11 cellular contexts compared by ENCODE assay signal in genomic region chr3:48926425-48927392, GRCh38. TPM values are rescaled to one million over a fixed set of nuclear protein-coding genes. Genes with fewer than 3 reads are reported as not detected.
DNase-seq lines count a peak whose midpoint lies in the region; ATAC-seq and TF ChIP-seq lines count a peak whose summit lies in the region.
"Had no signal": no experiment of that assay in that cellular context is flagged by ENCODE, and none has a peak within 500 bp of the region (broad histone marks: within the 10 kb centered on the region; RNA-seq: fewer than 3 reads in every experiment).

No MANE protein-coding gene starts in this region.

- peaks cover 98% of the 10 kb centered on the region for H3K36me3 Mint-ChIP-seq in activated T-helper 17 cell treated with anti-CD3 and anti-CD28 coated beads, Interleukin-2, amount 50 U/mL, for 72 hours (ENCODE audit: low read depth)

- H3K4me1 Mint-ChIP-seq in activated T-helper 17 cell treated with anti-CD3 and anti-CD28 coated beads, Interleukin-2, amount 50 U/mL, for 72 hours: peaks cover 36% of the 10 kb centered on the region

- ATAC-seq in activated T-helper 17 cell treated with anti-CD3 and anti-CD28 coated beads, Interleukin-2, amount 50 U/mL, for 72 hours (replicated peaks): peak; percentile 38
- no peak for ATAC-seq in GM18505 (IDR thresholded peaks at IDR 0.05; ENCODE audit: unreplicated experiment)
- ATAC-seq: Panc1 had no signal

- no peaks in the 10 kb centered on the region for H3K9me3 Mint-ChIP-seq in activated T-helper 17 cell treated with anti-CD3 and anti-CD28 coated beads, Interleukin-2, amount 50 U/mL, for 72 hours
- H3K9me3 Mint-ChIP-seq: nephron had no signal

- no peak for TF ChIP-seq POLR2A in GM18505 (IDR thresholded peaks at IDR 0.05; ENCODE audit: borderline replicate concordance, extremely low read depth, insufficient read depth, insufficient read length)

- H3K27ac ChIP-seq in right atrium auricular region (peak overlapping the region; percentile 59 to 84), SJCRH30 (no peak overlapping the region)

- H3K27me3 Mint-ChIP-seq in activated T-helper 17 cell treated with anti-CD3 and anti-CD28 coated beads, Interleukin-2, amount 50 U/mL, for 72 hours: no peaks in the 10 kb centered on the region

- DNase-seq in activated T-cell treated with anti-CD3 and anti-CD28 coated beads for 48 hours (ENCODE audit: low read depth) (peak; percentile 30), right atrium auricular region (ENCODE audit: low spot score) (no peak), OCI-M2 (lab: John Stamatoyannopoulos, UW; ENCODE audit: unreplicated experiment) (no peak), SJCRH30 (no peak)
- no peak for DNase-seq in activated T-cell treated with anti-CD3 and anti-CD28 coated beads, Interleukin-2, amount 50 U/mL, for 1 hour
- peak; percentile 3 to 25 for DNase-seq in stimulated activated CD4-positive, alpha-beta T cell treated with anti-CD3 and anti-CD28 coated beads, Interleukin-4, amount 100 ng/mL, for 4 hours
- DNase-seq: Karpas-422 had no signal

- H3K9me3 ChIP-seq in right atrium auricular region (no peaks in the 10 kb centered on the region), SJCRH30 (replicated peaks) (no peaks in the 10 kb centered on the region)

- H3K4me3 ChIP-seq in right atrium auricular region (peak overlapping the region in 1 of 2 donors; percentile 22), SJCRH30 (no peak overlapping the region)

- peaks cover 0 to 60% of the 10 kb centered on the region in 2 donors for H3K4me1 ChIP-seq in right atrium auricular region
- peaks cover 6% of the 10 kb centered on the region; the same call in 1 of the 2 replicates for H3K4me1 ChIP-seq in SJCRH30

- H3K36me3 ChIP-seq in right atrium auricular region (peaks cover 34% of the 10 kb centered on the region), SJCRH30 (peaks cover 59% of the 10 kb centered on the region)

- H3K27me3 ChIP-seq in right atrium auricular region (no peaks in the 10 kb centered on the region), SJCRH30 (no peaks in the 10 kb centered on the region)

- peak overlapping the region; percentile 78 for H3K4me3 Mint-ChIP-seq in activated T-helper 17 cell treated with anti-CD3 and anti-CD28 coated beads, Interleukin-2, amount 50 U/mL, for 72 hours
- H3K4me3 Mint-ChIP-seq: nephron had no signal

- peak overlapping the region; percentile 81 for H3K27ac Mint-ChIP-seq in activated T-helper 17 cell treated with anti-CD3 and anti-CD28 coated beads, Interleukin-2, amount 50 U/mL, for 72 hours
- H3K27ac Mint-ChIP-seq: nephron had no signal

- TF ChIP-seq CTCF in right atrium auricular region (IDR thresholded peaks at IDR 0.05): no peak

RNA-seq across cellular contexts. Expression of gene ARIH2, which starts 8.1 kb away (rescaled TPM):
- total RNA-seq in activated T-helper 17 cell treated with anti-CD3 and anti-CD28 coated beads, Interleukin-2, amount 50 U/mL, for 72 hours: 100 to 1,000 TPM; 107 to 158 TPM
- 100 to 1,000 TPM; 135 to 140 TPM for total RNA-seq in right atrium auricular region
- 86.5 and 100 TPM in 2 replicates for total RNA-seq in SJCRH30 (2014; rRNA removed; shearing (Covaris generic))

RNA-seq across cellular contexts. Expression of gene SLC25A20, which starts 28.0 kb away (rescaled TPM):
- total RNA-seq in activated T-helper 17 cell treated with anti-CD3 and anti-CD28 coated beads, Interleukin-2, amount 50 U/mL, for 72 hours: 10 to 100 TPM; 13.4 to 33.7 TPM
- 10 to 100 TPM; 58.8 to 67.7 TPM for total RNA-seq in right atrium auricular region
- total RNA-seq in SJCRH30 (2014; rRNA removed; shearing (Covaris generic)): 6.8 and 7.0 TPM in 2 replicates

Comparison
In these comparisons a context has a peak if more than half of its experiments do, and no peak if none do; other contexts are left out.
1. DNase-seq: peak in activated T-cell treated with anti-CD3 and anti-CD28 coated beads for 48 hours (single experiment) and stimulated activated CD4-positive, alpha-beta T cell treated with anti-CD3 and anti-CD28 coated beads, Interleukin-4, amount 100 ng/mL, for 4 hours (2 of 2); none in activated T-cell treated with anti-CD3 and anti-CD28 coated beads, Interleukin-2, amount 50 U/mL, for 1 hour (single experiment), right atrium auricular region (single experiment), OCI-M2 (single experiment) and SJCRH30 (0 of 2).